Comparison of ENCODE assay signal across 30 cellular contexts in genomic region chrX:6377365-6377764, GRCh38.
"Had no signal": no experiment of that assay in that cellular context is flagged by ENCODE, and none has a peak within 500 bp of the region (broad histone marks: within the 10 kb centered on the region; RNA-seq: fewer than 3 reads in every experiment).

No MANE protein-coding gene starts in this region.

- H3K4me1 Mint-ChIP-seq: T-cell had no signal

- H3K27me3 ChIP-seq: Peyer's patch, SJCRH30 had no signal

- H3K9me3 ChIP-seq: Peyer's patch, SJCRH30 had no signal

- DNase-seq: Karpas-422, MM.1S, MV-4-11, NCI-H1092, NCI-H1105, NCI-H1417 treated with DMSO at 0.1 percent for 48 hours, NCI-H1436 treated with DMSO at 0.1 percent for 48 hours, NCI-H1694 treated with DMSO at 0.1 percent for 48 hours, NCI-H187 treated with DMSO at 0.1 percent for 48 hours, NCI-H2029, NCI-H2081, NCI-H226, NCI-H446 treated with DMSO at 0.1 percent for 48 hours, NCI-H510A, NCI-H524, NCI-H526, NCI-H69, NCI-H748 treated with DMSO at 0.1 percent for 48 hours, NCI-H82, PC-3, Peyer's patch, SHP77, SIG-M5, SJCRH30, T-cell had no signal

- H3K9ac ChIP-seq: KMS-11 had no signal

- H3K27ac ChIP-seq: KMS-11, Peyer's patch, RWPE1, SJCRH30, SK-N-MC had no signal

- H3K27ac Mint-ChIP-seq: T-cell had no signal

- H3K36me3 ChIP-seq: Peyer's patch, SJCRH30 had no signal

- H3K4me1 ChIP-seq: Peyer's patch, SJCRH30 had no signal

- H3K4me3 Mint-ChIP-seq: T-cell had no signal

- H3K4me3 ChIP-seq: Peyer's patch, SJCRH30, SK-N-MC had no signal

- H3K36me3 Mint-ChIP-seq: T-cell had no signal

- H3K4me2 ChIP-seq: KMS-11 had no signal

- H3K9me3 Mint-ChIP-seq: T-cell had no signal

- ATAC-seq: PC-3, Right ventricle myocardium inferior, SK-N-SH treated with all-trans-retinoic acid at 6 μM for 48 hours, T-cell had no signal
